ENCODE assay signal across 11 cellular contexts in the genomic region with DNA sequence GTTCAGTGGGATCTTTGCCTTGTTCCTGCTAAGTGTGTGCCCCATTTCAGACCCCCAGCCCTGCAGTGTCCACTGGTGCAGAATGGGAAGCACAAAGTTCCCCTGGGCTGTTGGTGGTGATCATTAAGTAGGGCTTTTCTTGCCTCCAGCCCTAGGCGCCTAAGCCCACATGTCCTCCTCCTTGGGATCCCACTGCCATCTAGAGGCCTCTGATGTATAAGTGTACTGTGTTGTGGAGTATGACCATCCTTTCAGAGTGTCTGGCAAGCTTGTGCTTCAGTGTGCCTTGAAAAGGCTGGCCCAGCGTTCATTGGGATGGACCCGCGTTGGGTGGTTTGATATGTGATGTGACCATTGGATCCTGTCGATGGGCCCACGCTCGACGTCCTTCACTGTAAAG.
A peak's percentile ranks its signal among the peaks of the same experiment; 100 is the strongest.
DNase-seq lines count a peak whose midpoint lies in the region; ATAC-seq and TF ChIP-seq lines count a peak whose summit lies in the region.
"Had no signal": no experiment of that assay in that cellular context is flagged by ENCODE, and none has a peak within 500 bp of the region (broad histone marks: within the 10 kb centered on the region; RNA-seq: fewer than 3 reads in every experiment).

No MANE protein-coding gene starts in this region.

- H3K36me3 ChIP-seq in neural progenitor cell, result peaks cover 14% of the 10 kb centered on the region

- H3K27me3 ChIP-seq in neural progenitor cell, result no peaks in the 10 kb centered on the region
- H3K27me3 ChIP-seq: tibial artery had no signal

- no peak overlapping the region for H3K9ac ChIP-seq in neural progenitor cell

- H3K79me2 ChIP-seq in neural progenitor cell (ENCODE audit: low read depth), result peaks cover 95% of the 10 kb centered on the region

- H3K27me3 Mint-ChIP-seq in neural progenitor cell (ENCODE audit: insufficient read depth, low read depth), result peaks cover 5% of the 10 kb centered on the region

- H4K20me1 ChIP-seq in neural progenitor cell (ENCODE audit: low read depth), result peaks cover 12% of the 10 kb centered on the region

- ATAC-seq in GM18505 (IDR thresholded peaks at IDR 0.05; ENCODE audit: unreplicated experiment) (no peak), HG03097 (IDR thresholded peaks at IDR 0.05; ENCODE audit: low FRiP score, unreplicated experiment) (no peak)
- ATAC-seq in activated CD4-positive, CD25-positive, alpha-beta regulatory T cell treated with anti-CD3 and anti-CD28 coated beads, Interleukin-2, amount 50 U/mL, for 24 hours, result no peak

- no peak overlapping the region for H3K4me2 ChIP-seq in neural progenitor cell

- H3K27ac Mint-ChIP-seq in neural progenitor cell, result no peak overlapping the region

- no peaks in the 10 kb centered on the region for H3K4me1 Mint-ChIP-seq in neural progenitor cell

- TF ChIP-seq POLR2A in GM18505 (IDR thresholded peaks at IDR 0.05; ENCODE audit: borderline replicate concordance, extremely low read depth, insufficient read depth, insufficient read length), result no peak

- H3K9me3 Mint-ChIP-seq in neural progenitor cell, result peaks cover 69% of the 10 kb centered on the region

- H3K4me3 ChIP-seq in LNCaP clone FGC (ENCODE audit: low read depth, low read length) (no peak overlapping the region), neural progenitor cell (no peak overlapping the region)
- H3K4me3 ChIP-seq: tibial artery had no signal

- H3K9me3 ChIP-seq in neural progenitor cell (ENCODE audit: low read depth), result no peaks in the 10 kb centered on the region

- TF ChIP-seq CTCF in LNCaP clone FGC (IDR thresholded peaks at IDR 0.05; ENCODE audit: control insufficient read depth, extremely low read depth, insufficient read depth) (peak; percentile 36; the same call in 1 of the 2 replicates), neural progenitor cell (IDR thresholded peaks at IDR 0.05) (peak; percentile 36)

- H3F3A ChIP-seq in neural progenitor cell (ENCODE audit: low read depth), result no peaks in the 10 kb centered on the region

- peaks cover 78% of the 10 kb centered on the region for H3K36me3 Mint-ChIP-seq in neural progenitor cell

- no peak overlapping the region for H2AFZ ChIP-seq in neural progenitor cell (replicated peaks)

- no peak overlapping the region for H3K4me3 Mint-ChIP-seq in neural progenitor cell

- H3K4me1 ChIP-seq in neural progenitor cell, result no peaks in the 10 kb centered on the region
- H3K4me1 ChIP-seq: tibial artery had no signal

- H3K27ac ChIP-seq in neural progenitor cell, result no peak overlapping the region
- H3K27ac ChIP-seq: tibial artery had no signal

- DNase-seq in DMS53 (lab: John Stamatoyannopoulos, UW) (peak; percentile 48), DMS53 treated with DMSO at 0.1 percent for 48 hours (lab: John Stamatoyannopoulos, UW; ENCODE audit: unreplicated experiment) (no peak), LNCaP clone FGC (ENCODE audit: low read depth) (no peak), cerebellar cortex (ENCODE audit: low spot score) (peak; percentile 70), neural progenitor cell (ENCODE audit: low spot score) (peak; percentile 41)
- DNase-seq: central memory CD4-positive, alpha-beta T cell; left cardiac atrium; tibial artery had no signal

Comparison
In these comparisons a context has a peak if more than half of its experiments do, and no peak if none do; other contexts are left out.
1. DNase-seq: peak in DMS53 (single experiment), cerebellar cortex (single experiment) and neural progenitor cell (single experiment); none in DMS53 treated with DMSO at 0.1 percent for 48 hours (single experiment) and LNCaP clone FGC (single experiment).